Comparison of ENCODE assay signal across 23 cellular contexts in the genomic region with DNA sequence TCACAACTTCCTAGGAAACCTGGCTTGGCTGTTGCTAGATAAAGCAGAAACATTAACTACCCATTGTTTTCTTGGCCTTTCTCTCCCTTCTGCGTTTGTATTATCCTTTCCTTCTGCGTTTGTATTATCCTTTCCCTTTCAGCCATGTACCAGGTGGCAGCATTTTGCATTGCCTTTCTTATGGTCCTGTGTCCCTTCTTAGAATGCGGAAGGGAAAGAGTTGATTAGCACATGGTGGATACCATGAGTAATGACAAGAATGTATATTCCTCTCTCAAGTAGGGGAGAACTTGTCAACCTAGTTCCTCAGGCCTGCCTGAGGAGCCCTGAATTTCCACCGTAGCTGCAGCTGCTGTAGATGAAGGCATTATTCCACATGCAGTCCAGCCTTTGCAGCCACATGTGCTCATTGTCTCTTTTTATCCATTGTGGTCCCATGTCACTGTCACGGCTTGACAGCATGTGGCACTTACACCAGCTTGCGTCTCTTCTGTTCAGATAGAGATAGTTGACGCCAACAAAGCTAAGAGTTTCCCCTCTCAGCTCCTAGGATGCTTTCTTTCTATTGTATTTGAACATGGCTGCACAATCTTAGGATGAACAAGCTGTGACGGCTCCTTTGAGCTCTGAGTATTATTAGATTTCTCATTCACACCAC. TPM values are rescaled to one million over a fixed set of nuclear protein-coding genes. Genes with fewer than 3 reads are reported as not detected.
"Had no signal": no experiment of that assay in that cellular context is flagged by ENCODE, and none has a peak within 500 bp of the region (broad histone marks: within the 10 kb centered on the region; RNA-seq: fewer than 3 reads in every experiment).

No MANE protein-coding gene starts in this region.

- H3K36me3 ChIP-seq: breast epithelium had no signal

- H3K36me3 Mint-ChIP-seq: activated CD8-positive, alpha-beta memory T cell treated with anti-CD3 and anti-CD28 coated beads, Interleukin-2, amount 10 ng/mL, durations not matched to agents 7 days and 5 days; activated naive CD4-positive, alpha-beta T cell treated with anti-CD3 and anti-CD28 coated beads, Interleukin-2, amount 50 U/mL, for 24 hours had no signal

- DNase-seq: activated CD4-positive, alpha-beta T cell treated with anti-CD3 and anti-CD28 coated beads for 1 hour; activated CD4-positive, alpha-beta T cell treated with anti-CD3 and anti-CD28 coated beads, Interleukin-2, amount 10 ng/mL, durations not matched to agents 24 days and 14 days; activated CD4-positive, alpha-beta T cell treated with anti-CD3 and anti-CD28 coated beads, Interleukin-2, amount 50 U/mL, for 48 hours; activated CD8-positive, alpha-beta memory T cell treated with anti-CD3 and anti-CD28 coated beads, Interleukin-2, amount 10 ng/mL, durations not matched to agents 7 days and 5 days; activated effector memory CD4-positive, alpha-beta T cell treated with Interleukin-2 at 50 U/mL for 16 hours; activated naive CD4-positive, alpha-beta T cell; activated T-cell treated with anti-CD3 and anti-CD28 coated beads, Interleukin-2, amount 50 U/mL, for 24 hours; aorta; caudate nucleus; KG1; NCI-H146; NCI-H187 treated with DMSO at 0.1 percent for 48 hours; NCI-H2081 treated with DMSO at 0.1 percent for 48 hours; NCI-H510A treated with DMSO at 0.1 percent for 48 hours; NCI-H69; SHP77 treated with DMSO at 0.1 percent for 48 hours had no signal

- H3K4me3 ChIP-seq: breast epithelium had no signal

- H3K9me3 Mint-ChIP-seq: activated CD4-positive, alpha-beta T cell treated with anti-CD3 and anti-CD28 coated beads, Interleukin-2, amount 10 ng/mL, durations not matched to agents 24 days and 14 days; activated naive CD4-positive, alpha-beta T cell treated with anti-CD3 and anti-CD28 coated beads, Interleukin-2, amount 50 U/mL, for 24 hours; activated T-cell treated with anti-CD3 and anti-CD28 coated beads, Interleukin-2, amount 50 U/mL, for 24 hours; activated T-helper 1 cell treated with anti-CD3 and anti-CD28 coated beads, Interleukin-12 subunit alpha, Interleukin-12 subunit beta, Interleukin-2, Interleukin-4 antibody, amounts not matched to agents 30 ng/mL and 10 ng/mL and 1 ng/mL, durations not matched to agents 14 hours and 24 hours and 36 hours; T-helper 1 cell treated with Interleukin-12 subunit alpha and Interleukin-12 subunit beta and Interleukin-4 antibody, amounts not matched to agents 30 μg/mL and 1 μg/mL, for 36 hours had no signal

- ATAC-seq: activated CD8-positive, alpha-beta memory T cell treated with anti-CD3 and anti-CD28 coated beads, Interleukin-2, amount 10 ng/mL, durations not matched to agents 7 days and 5 days had no signal

- H3K4me1 ChIP-seq: breast epithelium had no signal

- H3K4me1 Mint-ChIP-seq: activated CD4-positive, alpha-beta T cell treated with anti-CD3 and anti-CD28 coated beads, Interleukin-2, amount 10 ng/mL, durations not matched to agents 24 days and 14 days; activated CD8-positive, alpha-beta memory T cell treated with anti-CD3 and anti-CD28 coated beads, Interleukin-2, amount 10 ng/mL, durations not matched to agents 7 days and 5 days; activated naive CD4-positive, alpha-beta T cell treated with anti-CD3 and anti-CD28 coated beads, Interleukin-2, amount 50 U/mL, for 24 hours had no signal

- H3K4me3 Mint-ChIP-seq: activated CD4-positive, alpha-beta T cell treated with anti-CD3 and anti-CD28 coated beads, Interleukin-2, amount 10 ng/mL, durations not matched to agents 24 days and 14 days; activated CD8-positive, alpha-beta memory T cell treated with anti-CD3 and anti-CD28 coated beads, Interleukin-2, amount 10 ng/mL, durations not matched to agents 7 days and 5 days; activated naive CD4-positive, alpha-beta T cell treated with anti-CD3 and anti-CD28 coated beads, Interleukin-2, amount 50 U/mL, for 24 hours; activated T-cell treated with anti-CD3 and anti-CD28 coated beads, Interleukin-2, amount 50 U/mL, for 24 hours; activated T-helper 1 cell treated with anti-CD3 and anti-CD28 coated beads, Interleukin-12 subunit alpha, Interleukin-12 subunit beta, Interleukin-2, Interleukin-4 antibody, amounts not matched to agents 30 ng/mL and 10 ng/mL and 1 ng/mL, durations not matched to agents 14 hours and 24 hours and 36 hours; T-helper 1 cell treated with Interleukin-12 subunit alpha and Interleukin-12 subunit beta and Interleukin-4 antibody, amounts not matched to agents 30 μg/mL and 1 μg/mL, for 36 hours had no signal

- H3K9me3 ChIP-seq: breast epithelium had no signal

- H3K27ac Mint-ChIP-seq: activated CD4-positive, alpha-beta T cell treated with anti-CD3 and anti-CD28 coated beads, Interleukin-2, amount 10 ng/mL, durations not matched to agents 24 days and 14 days; activated CD8-positive, alpha-beta memory T cell treated with anti-CD3 and anti-CD28 coated beads, Interleukin-2, amount 10 ng/mL, durations not matched to agents 7 days and 5 days; activated naive CD4-positive, alpha-beta T cell treated with anti-CD3 and anti-CD28 coated beads, Interleukin-2, amount 50 U/mL, for 24 hours; activated T-cell treated with anti-CD3 and anti-CD28 coated beads, Interleukin-2, amount 50 U/mL, for 24 hours; activated T-helper 1 cell treated with anti-CD3 and anti-CD28 coated beads, Interleukin-12 subunit alpha, Interleukin-12 subunit beta, Interleukin-2, Interleukin-4 antibody, amounts not matched to agents 30 ng/mL and 10 ng/mL and 1 ng/mL, durations not matched to agents 14 hours and 24 hours and 36 hours; T-helper 1 cell treated with Interleukin-12 subunit alpha and Interleukin-12 subunit beta and Interleukin-4 antibody, amounts not matched to agents 30 μg/mL and 1 μg/mL, for 36 hours had no signal

- H3K27ac ChIP-seq: breast epithelium had no signal

RNA-seq across cellular contexts. Expression of gene SLN, which starts 44.8 kb away (rescaled TPM):
- total RNA-seq: activated CD4-positive, alpha-beta T cell treated with anti-CD3 and anti-CD28 coated beads, Interleukin-2, amount 10 ng/mL, durations not matched to agents 24 days and 14 days; activated CD8-positive, alpha-beta memory T cell treated with anti-CD3 and anti-CD28 coated beads, Interleukin-2, amount 10 ng/mL, durations not matched to agents 7 days and 5 days; activated T-helper 1 cell treated with anti-CD3 and anti-CD28 coated beads, Interleukin-12 subunit alpha, Interleukin-12 subunit beta, Interleukin-2, Interleukin-4 antibody, amounts not matched to agents 30 ng/mL and 10 ng/mL and 1 ng/mL, durations not matched to agents 14 hours and 24 hours and 36 hours; breast epithelium; LHCN-M2; M059J; SK-MEL-5 had no signal
- polyA plus RNA-seq: aorta had no signal
